1 cellular context compared by ENCODE assay signal in the genomic region with DNA sequence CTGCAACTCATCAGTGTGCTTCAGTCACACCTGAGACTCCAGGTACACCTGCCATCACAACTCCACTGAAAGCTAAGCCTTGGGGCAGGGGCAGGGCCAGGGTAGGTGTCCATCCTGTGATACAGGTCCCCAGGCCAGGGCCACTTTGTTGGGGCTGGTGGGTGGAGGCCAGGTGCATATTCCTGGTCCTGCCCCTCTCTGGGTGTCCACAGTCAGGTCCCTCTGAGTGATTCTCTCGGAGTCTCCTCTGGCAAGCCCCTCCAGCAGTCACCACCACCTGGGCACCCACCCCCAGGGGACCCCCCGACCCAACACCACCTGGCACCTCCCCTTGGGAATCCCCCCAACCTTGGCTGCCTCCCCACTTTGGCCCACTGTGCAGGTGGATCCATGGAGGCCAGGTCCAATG.
TF ChIP-seq lines count a peak whose summit lies in the region.

No MANE protein-coding gene starts in this region.

TF ChIP-seq in HepG2, 621 proteins besides CTCF, POLR2A, EP300 and RAD21:
- TF ChIP-seq NAIF1 (CRISPR knock-in tag; IDR thresholded peaks at IDR 0.05; ENCODE audit: borderline replicate concordance), result no peak
- no peak for TF ChIP-seq SUZ12 (IDR thresholded peaks at IDR 0.05; ENCODE audit: low read depth, low read length)
- TF ChIP-seq ZNF546 (CRISPR knock-in tag; conservative IDR thresholded peaks at IDR 0.05), result no peak
